Comparison of ENCODE assay signal across 28 cellular contexts in genomic region chr3:9514306-9514705, GRCh38. TPM values are rescaled to one million over a fixed set of nuclear protein-coding genes. Genes with fewer than 3 reads are reported as not detected.
"Had no signal": no experiment of that assay in that cellular context is flagged by ENCODE, and none has a peak within 500 bp of the region (broad histone marks: within the 10 kb centered on the region; RNA-seq: fewer than 3 reads in every experiment).

No MANE protein-coding gene starts in this region.

- H3K4me3 ChIP-seq: stomach, suprapubic skin, testis, thoracic aorta, thyroid gland, tibial artery, tibial nerve, transverse colon, upper lobe of left lung, upper lobe of right lung, uterus, vagina had no signal

- H3K36me3 ChIP-seq: stomach, suprapubic skin, thoracic aorta, thyroid gland, tibial artery, tibial nerve, transverse colon, upper lobe of left lung, upper lobe of right lung, uterus, vagina had no signal

- DNase-seq: stimulated activated CD4-positive, alpha-beta T cell treated with anti-CD3 and anti-CD28 coated beads, Interleukin-2, amount 100 ng/mL, for 48 hours; stimulated activated CD4-positive, alpha-beta T cell treated with anti-CD3 and anti-CD28 coated beads, Interleukin-4, amount 100 ng/mL, for 1 hour; stimulated activated CD4-positive, alpha-beta T cell treated with anti-CD3 and anti-CD28 coated beads, Interleukin-4, amount 100 ng/mL, for 24 hours; stimulated activated CD4-positive, alpha-beta T cell treated with anti-CD3 and anti-CD28 coated beads, Interleukin-4, amount 100 ng/mL, for 4 hours; stimulated activated CD8-positive, alpha-beta memory T cell treated with anti-CD3 and anti-CD28 coated beads, Interleukin-4, amount 100 ng/mL, for 48 hours; stimulated activated naive B cell treated with anti-CD40 and anti-IgM and Interleukin-4, amounts not matched to agents 10 μg/mL and 1 μg/mL and 100 μg/mL, for 72 hours; stimulated activated naive CD4-positive, alpha-beta T cell; stimulated activated naive CD4-positive, alpha-beta T cell treated with Interleukin-2 at 50 U/mL for 16 hours; stimulated activated naive CD8-positive, alpha-beta T cell treated with anti-CD3 and anti-CD28 coated beads, Interleukin-15, amount 100 ng/mL, for 72 hours; stimulated activated naive CD8-positive, alpha-beta T cell treated with anti-CD3 and anti-CD28 coated beads, Interleukin-15, Interleukin-2, amounts not matched to agents 100 U/mL and 50 U/mL, for 24 hours; stomach; substantia nigra; testis; thyroid gland; tibial artery; transverse colon; upper lobe of left lung; upper lobe of right lung; uterus had no signal

- H3K4me1 ChIP-seq: stomach, suprapubic skin, testis, thyroid gland, tibial artery, tibial nerve, transverse colon, upper lobe of left lung, upper lobe of right lung, uterus, vagina had no signal

- FAIRE-seq: urothelium cell line had no signal

- H3K9me3 ChIP-seq: stomach, suprapubic skin, testis, thoracic aorta, thyroid gland, tibial artery, transverse colon, upper lobe of left lung, upper lobe of right lung, uterus, vagina had no signal

- ATAC-seq: stimulated activated effector memory CD8-positive, alpha-beta T cell treated with anti-CD3 and anti-CD28 coated beads, Interleukin-12 subunit alpha, Interleukin-12 subunit beta, amount 100 ng/mL, for 72 hours; stimulated activated memory B cell treated with anti-CD40 and anti-IgM and Interleukin-4, amounts not matched to agents 10 μg/mL and 1 μg/mL and 100 μg/mL, for 72 hours; stimulated activated naive B cell treated with anti-CD40 and anti-IgM and Interleukin-4, amounts not matched to agents 10 μg/mL and 1 μg/mL and 100 μg/mL, for 72 hours; stimulated activated naive CD8-positive, alpha-beta T cell treated with anti-CD3 and anti-CD28 coated beads, Interleukin-15, amount 100 ng/mL, for 72 hours; stimulated activated naive CD8-positive, alpha-beta T cell treated with anti-CD3 and anti-CD28 coated beads, Interleukin-15, Interleukin-2, amounts not matched to agents 100 U/mL and 50 U/mL, for 24 hours; upper lobe of right lung had no signal

- H3K27ac ChIP-seq: stomach, suprapubic skin, testis, thoracic aorta, thyroid gland, tibial artery, tibial nerve, transverse colon, upper lobe of left lung, upper lobe of right lung, uterus, vagina had no signal

- H3K27me3 ChIP-seq: testis, thyroid gland, upper lobe of left lung, uterus, vagina had no signal

RNA-seq across cellular contexts. Expression of gene LHFPL4, which starts 39.3 kb away (rescaled TPM):
- total RNA-seq: subcutaneous adipose tissue, thoracic aorta, upper lobe of right lung, ureter, vagina had no signal
